In the genomic region with DNA sequence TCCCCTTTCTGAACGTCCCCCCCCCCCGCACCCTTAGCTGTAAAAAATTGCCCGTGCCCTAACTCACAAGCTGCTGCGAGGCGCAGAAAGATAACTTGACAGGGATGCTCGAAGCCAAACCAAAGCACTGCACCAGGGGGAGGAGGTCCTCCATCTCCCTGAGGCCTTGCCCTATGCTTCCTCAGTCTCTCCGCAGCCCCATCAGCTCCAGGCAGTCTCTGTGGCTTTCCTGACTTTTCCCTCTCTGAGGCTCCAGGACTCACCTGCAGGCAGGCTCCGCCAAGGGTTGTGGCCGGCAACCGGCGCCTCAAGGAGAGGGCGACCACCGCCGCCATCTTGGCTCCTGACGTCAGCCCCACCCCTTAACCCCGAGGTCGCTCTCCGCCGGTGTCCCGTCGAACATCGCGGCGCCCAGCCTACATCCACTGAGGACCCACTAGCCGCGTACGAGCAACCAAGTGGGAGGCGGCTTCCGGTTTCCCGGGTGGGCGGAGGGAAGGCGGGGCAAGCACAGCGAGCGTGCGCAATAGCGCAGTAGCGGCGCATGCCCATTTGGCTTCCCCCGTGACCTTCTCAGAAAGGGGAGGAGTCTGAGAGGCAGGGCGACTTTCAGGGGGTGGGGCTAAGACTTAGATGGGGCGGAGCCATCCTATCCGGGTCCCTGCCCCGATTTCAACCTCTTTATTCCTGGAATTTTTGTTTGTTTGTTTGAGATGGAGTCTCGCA, we compare ENCODE assay signal across 8 cellular contexts. TPM values are rescaled to one million over a fixed set of nuclear protein-coding genes. Genes with fewer than 3 reads are reported as not detected.
DNase-seq lines count a peak whose midpoint lies in the region; ATAC-seq and TF ChIP-seq lines count a peak whose summit lies in the region.

A gene (minus strand): TSS at position 348 of the 726 bp plus-strand sequence. CDS start 13 bp downstream, at position 335.

- peak within 1 kb of the TSS; percentile 96 for H3K27ac Mint-ChIP-seq in type B pancreatic cell

- H3K9me3 ChIP-seq in heart left ventricle: no peaks in the 10 kb centered on the region

- peak within 1 kb of the TSS; percentile 99 for H3K4me3 Mint-ChIP-seq in type B pancreatic cell

- intact Hi-C loops in T-helper 1 cell treated with Interleukin-12 subunit alpha and Interleukin-12 subunit beta and Interleukin-4 antibody, amounts not matched to agents 30 ng/mL and 1 ng/mL, for 36 hours (cut with micrococcal nuclease): loop anchor here (1.0 to 5.0 kb wide), 7 partner anchors 42 to 1642 kb away; a partner anchor contains a TSS
- intact Hi-C loops in heart left ventricle (cut with DNase I): loop anchor here in 1 of 10 donors (5.0 kb wide), 1 partner anchor 42 kb away; a partner anchor contains a TSS

- H3K27ac ChIP-seq in heart left ventricle: peak within 1 kb of the TSS; percentile 68 to 95 (median 84)

- no peaks in the 10 kb centered on the region for H3K27me3 Mint-ChIP-seq in type B pancreatic cell

- H3K4me1 ChIP-seq in heart left ventricle: peaks cover 0 to 32% (median 22%) of the 10 kb centered on the region in 12 donors

- WGBS in heart left ventricle, 4 donors: 0 to 3% (median 0%) methylated on average over 17 to 44 of the region's 44 CpGs

- peak; percentile 98 for DNase-seq in GM13976 (ENCODE audit: low spot score)
- DNase-seq in NCI-H146 treated with DMSO at 0.1 percent for 48 hours (lab: John Stamatoyannopoulos, UW; ENCODE audit: unreplicated experiment): peak; percentile 82
- peak; percentile 97 for DNase-seq in amniotic epithelial cell (ENCODE audit: low read depth)
- peak; percentile 98 to 100 (median 99) for DNase-seq in heart left ventricle
- peak; percentile 98 for DNase-seq in pons (ENCODE audit: low spot score)
- peak; percentile 99 for DNase-seq in type B pancreatic cell (ENCODE audit: extremely low spot score, unreplicated experiment)

- H3K9me3 Mint-ChIP-seq in type B pancreatic cell: no peaks in the 10 kb centered on the region

- TF ChIP-seq POLR2A in heart left ventricle (IDR thresholded peaks at IDR 0.05): peak; percentile 74 to 90

- H3K4me3 ChIP-seq in heart left ventricle: peak within 1 kb of the TSS; percentile 28 to 99 (median 77)

- no peaks in the 10 kb centered on the region for H3K27me3 ChIP-seq in heart left ventricle

- in situ Hi-C loops in GM13976 (cut with MboI; ENCODE audit: low sequenced_read_pairs, unreplicated experiment): no loop called here

- no peak for TF ChIP-seq CTCF in GM13976 (IDR thresholded peaks at IDR 0.05; ENCODE audit: borderline replicate concordance, control extremely low read depth, extremely low read depth, insufficient read depth, missing control alignments)
- no peak for TF ChIP-seq CTCF in heart left ventricle (IDR thresholded peaks at IDR 0.05)
- TF ChIP-seq CTCF in type B pancreatic cell (conservative IDR thresholded peaks at IDR 0.05): no peak

- peaks cover 0 to 34% (median 25%) of the 10 kb centered on the region in 9 donors for H3K36me3 ChIP-seq in heart left ventricle

- peaks cover 7% of the 10 kb centered on the region for H3K36me3 Mint-ChIP-seq in type B pancreatic cell

- ATAC-seq in HG02870 (IDR thresholded peaks at IDR 0.05; ENCODE audit: unreplicated experiment) (peak; percentile 96), heart left ventricle (peak; percentile 97 to 99 (median 99))

- H3K4me1 Mint-ChIP-seq in type B pancreatic cell (ENCODE audit: unreplicated experiment): peaks cover 28% of the 10 kb centered on the region

RNA-seq across cellular contexts. Expression of the gene that starts here (rescaled TPM):
- 89.4 and 95.0 TPM in 2 replicates for total RNA-seq in T-helper 1 cell treated with Interleukin-12 subunit alpha and Interleukin-12 subunit beta and Interleukin-4 antibody, amounts not matched to agents 30 ng/mL and 1 ng/mL, for 36 hours
- 100 to 1,000 TPM; 226 to 617 (median 341) TPM for total RNA-seq in heart left ventricle
- polyA plus RNA-seq in heart left ventricle: 100 to 1,000 TPM; 174 to 305 TPM
- total RNA-seq in type B pancreatic cell (ENCODE audit: low replicate concordance): 72.7 and 101 TPM in 2 replicates

Comparison
In these comparisons a context has a peak if more than half of its experiments do, and no peak if none do; other contexts are left out.
1. Peak in every context shown above with its lines: DNase-seq, ATAC-seq, H3K4me3 ChIP-seq and H3K27ac ChIP-seq.